ENCODE assay signal across 1 cellular context in genomic region chr6:129853996-129854711, GRCh38.
TF ChIP-seq lines count a peak whose summit lies in the region.

No MANE protein-coding gene starts in this region.

TF ChIP-seq in HEK293, 187 proteins besides CTCF, POLR2A, EP300 and RAD21 (continued from another document and continues in another):
- no peak for TF ChIP-seq BCL11B (tag by site-specific recombination; IDR thresholded peaks at IDR 0.05; ENCODE audit: low read depth)
- peak; percentile 55 for TF ChIP-seq ZNF366 (tag by site-specific recombination; conservative IDR thresholded peaks at IDR 0.05)
- TF ChIP-seq KLF17 (tag by site-specific recombination; IDR thresholded peaks at IDR 0.05), result no peak
- TF ChIP-seq, protein P1, sequence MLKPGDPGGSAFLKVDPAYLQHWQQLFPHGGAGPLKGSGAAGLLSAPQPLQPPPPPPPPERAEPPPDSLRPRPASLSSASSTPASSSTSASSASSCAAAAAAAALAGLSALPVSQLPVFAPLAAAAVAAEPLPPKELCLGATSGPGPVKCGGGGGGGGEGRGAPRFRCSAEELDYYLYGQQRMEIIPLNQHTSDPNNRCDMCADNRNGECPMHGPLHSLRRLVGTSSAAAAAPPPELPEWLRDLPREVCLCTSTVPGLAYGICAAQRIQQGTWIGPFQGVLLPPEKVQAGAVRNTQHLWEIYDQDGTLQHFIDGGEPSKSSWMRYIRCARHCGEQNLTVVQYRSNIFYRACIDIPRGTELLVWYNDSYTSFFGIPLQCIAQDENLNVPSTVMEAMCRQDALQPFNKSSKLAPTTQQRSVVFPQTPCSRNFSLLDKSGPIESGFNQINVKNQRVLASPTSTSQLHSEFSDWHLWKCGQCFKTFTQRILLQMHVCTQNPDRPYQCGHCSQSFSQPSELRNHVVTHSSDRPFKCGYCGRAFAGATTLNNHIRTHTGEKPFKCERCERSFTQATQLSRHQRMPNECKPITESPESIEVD (tag by site-specific recombination; IDR thresholded peaks at IDR 0.05), result peak; percentile 58; the same call in 1 of the 2 replicates
- TF ChIP-seq GLI4 (tag by site-specific recombination; IDR thresholded peaks at IDR 0.05), result no peak
- no peak for TF ChIP-seq HOXA7 (CRISPR knock-in tag; IDR thresholded peaks at IDR 0.05; ENCODE audit: borderline replicate concordance)
- no peak for TF ChIP-seq ZBTB8A (tag by site-specific recombination; IDR thresholded peaks at IDR 0.05)
- TF ChIP-seq ZNF169 (tag by site-specific recombination; IDR thresholded peaks at IDR 0.05), result no peak
- no peak for TF ChIP-seq ZNF830 (tag by site-specific recombination; IDR thresholded peaks at IDR 0.05; ENCODE audit: low read depth)
- TF ChIP-seq TCF7L2 (IDR thresholded peaks at IDR 0.05; ENCODE audit: borderline replicate concordance, low read depth, low read length), result no peak
- no peak for TF ChIP-seq ZNF354C (tag by site-specific recombination; IDR thresholded peaks at IDR 0.05; ENCODE audit: borderline replicate concordance, low read depth)
- TF ChIP-seq, protein P2, sequence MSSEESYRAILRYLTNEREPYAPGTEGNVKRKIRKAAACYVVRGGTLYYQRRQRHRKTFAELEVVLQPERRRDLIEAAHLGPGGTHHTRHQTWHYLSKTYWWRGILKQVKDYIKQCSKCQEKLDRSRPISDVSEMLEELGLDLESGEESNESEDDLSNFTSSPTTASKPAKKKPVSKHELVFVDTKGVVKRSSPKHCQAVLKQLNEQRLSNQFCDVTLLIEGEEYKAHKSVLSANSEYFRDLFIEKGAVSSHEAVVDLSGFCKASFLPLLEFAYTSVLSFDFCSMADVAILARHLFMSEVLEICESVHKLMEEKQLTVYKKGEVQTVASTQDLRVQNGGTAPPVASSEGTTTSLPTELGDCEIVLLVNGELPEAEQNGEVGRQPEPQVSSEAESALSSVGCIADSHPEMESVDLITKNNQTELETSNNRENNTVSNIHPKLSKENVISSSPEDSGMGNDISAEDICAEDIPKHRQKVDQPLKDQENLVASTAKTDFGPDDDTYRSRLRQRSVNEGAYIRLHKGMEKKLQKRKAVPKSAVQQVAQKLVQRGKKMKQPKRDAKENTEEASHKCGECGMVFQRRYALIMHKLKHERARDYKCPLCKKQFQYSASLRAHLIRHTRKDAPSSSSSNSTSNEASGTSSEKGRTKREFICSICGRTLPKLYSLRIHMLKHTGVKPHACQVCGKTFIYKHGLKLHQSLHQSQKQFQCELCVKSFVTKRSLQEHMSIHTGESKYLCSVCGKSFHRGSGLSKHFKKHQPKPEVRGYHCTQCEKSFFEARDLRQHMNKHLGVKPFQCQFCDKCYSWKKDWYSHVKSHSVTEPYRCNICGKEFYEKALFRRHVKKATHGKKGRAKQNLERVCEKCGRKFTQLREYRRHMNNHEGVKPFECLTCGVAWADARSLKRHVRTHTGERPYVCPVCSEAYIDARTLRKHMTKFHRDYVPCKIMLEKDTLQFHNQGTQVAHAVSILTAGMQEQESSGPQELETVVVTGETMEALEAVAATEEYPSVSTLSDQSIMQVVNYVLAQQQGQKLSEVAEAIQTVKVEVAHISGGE (tag by site-specific recombination; conservative IDR thresholded peaks at IDR 0.05; ENCODE audit: low read depth), result no peak
- TF ChIP-seq ZNF571 (tag by site-specific recombination; IDR thresholded peaks at IDR 0.05), result no peak
- TF ChIP-seq GFI1B (tag by site-specific recombination; IDR thresholded peaks at IDR 0.05), result no peak
- no peak for TF ChIP-seq ZNF23 (tag by site-specific recombination; IDR thresholded peaks at IDR 0.05; ENCODE audit: borderline replicate concordance)
- peak; percentile 51 for TF ChIP-seq OSR2 (tag by site-specific recombination; IDR thresholded peaks at IDR 0.05)
- TF ChIP-seq ZNF292 (tag by site-specific recombination; IDR thresholded peaks at IDR 0.05; ENCODE audit: borderline replicate concordance, low read depth), result no peak
- peak; percentile 23; the same call in 1 of the 2 replicates for TF ChIP-seq KLF8 (tag by site-specific recombination; IDR thresholded peaks at IDR 0.05)
- TF ChIP-seq ZNF561 (tag by site-specific recombination; IDR thresholded peaks at IDR 0.05; ENCODE audit: borderline replicate concordance), result no peak
- TF ChIP-seq ZNF768 (tag by site-specific recombination; IDR thresholded peaks at IDR 0.05), result no peak
- TF ChIP-seq ZNF140 (tag by site-specific recombination; IDR thresholded peaks at IDR 0.05), result no peak
- no peak for TF ChIP-seq ZBTB21 (tag by site-specific recombination; IDR thresholded peaks at IDR 0.05)
- TF ChIP-seq PRDM4 (tag by site-specific recombination; IDR thresholded peaks at IDR 0.05), result no peak
- 0 out of 2 replicates have a peak, but pooled peaks have one; percentile 26 for TF ChIP-seq OVOL3 (tag by site-specific recombination; IDR thresholded peaks at IDR 0.05)
- no peak for TF ChIP-seq ZBTB1 (tag by site-specific recombination; IDR thresholded peaks at IDR 0.05)
- TF ChIP-seq ZNF585B (tag by site-specific recombination; IDR thresholded peaks at IDR 0.05), result no peak
- no peak for TF ChIP-seq ZNF341 (tag by site-specific recombination; IDR thresholded peaks at IDR 0.05; ENCODE audit: low read depth)
- TF ChIP-seq MZF1 (tag by site-specific recombination; IDR thresholded peaks at IDR 0.05; ENCODE audit: borderline replicate concordance), result no peak
- no peak for TF ChIP-seq SETDB1 (IDR thresholded peaks at IDR 0.05; ENCODE audit: insufficient read length, low read length)
- TF ChIP-seq, protein P3, sequence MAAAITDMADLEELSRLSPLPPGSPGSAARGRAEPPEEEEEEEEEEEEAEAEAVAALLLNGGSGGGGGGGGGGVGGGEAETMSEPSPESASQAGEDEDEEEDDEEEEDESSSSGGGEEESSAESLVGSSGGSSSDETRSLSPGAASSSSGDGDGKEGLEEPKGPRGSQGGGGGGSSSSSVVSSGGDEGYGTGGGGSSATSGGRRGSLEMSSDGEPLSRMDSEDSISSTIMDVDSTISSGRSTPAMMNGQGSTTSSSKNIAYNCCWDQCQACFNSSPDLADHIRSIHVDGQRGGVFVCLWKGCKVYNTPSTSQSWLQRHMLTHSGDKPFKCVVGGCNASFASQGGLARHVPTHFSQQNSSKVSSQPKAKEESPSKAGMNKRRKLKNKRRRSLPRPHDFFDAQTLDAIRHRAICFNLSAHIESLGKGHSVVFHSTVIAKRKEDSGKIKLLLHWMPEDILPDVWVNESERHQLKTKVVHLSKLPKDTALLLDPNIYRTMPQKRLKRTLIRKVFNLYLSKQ (tag by site-specific recombination; IDR thresholded peaks at IDR 0.05; ENCODE audit: borderline replicate concordance), result no peak
- no peak for TF ChIP-seq ZIC2 (tag by site-specific recombination; IDR thresholded peaks at IDR 0.05)
- TF ChIP-seq ZNF112 (tag by site-specific recombination; IDR thresholded peaks at IDR 0.05), result no peak
- TF ChIP-seq ZSCAN18 (tag by site-specific recombination; IDR thresholded peaks at IDR 0.05), result no peak
- TF ChIP-seq ZNF202 (tag by site-specific recombination; IDR thresholded peaks at IDR 0.05; ENCODE audit: borderline replicate concordance), result no peak
- TF ChIP-seq KLF9 (tag by site-specific recombination; IDR thresholded peaks at IDR 0.05; ENCODE audit: low read depth), result no peak
- TF ChIP-seq ZNF174 (tag by site-specific recombination; IDR thresholded peaks at IDR 0.05), result 0 out of 2 replicates have a peak, but pooled peaks have one; percentile 68
- TF ChIP-seq, protein P4, sequence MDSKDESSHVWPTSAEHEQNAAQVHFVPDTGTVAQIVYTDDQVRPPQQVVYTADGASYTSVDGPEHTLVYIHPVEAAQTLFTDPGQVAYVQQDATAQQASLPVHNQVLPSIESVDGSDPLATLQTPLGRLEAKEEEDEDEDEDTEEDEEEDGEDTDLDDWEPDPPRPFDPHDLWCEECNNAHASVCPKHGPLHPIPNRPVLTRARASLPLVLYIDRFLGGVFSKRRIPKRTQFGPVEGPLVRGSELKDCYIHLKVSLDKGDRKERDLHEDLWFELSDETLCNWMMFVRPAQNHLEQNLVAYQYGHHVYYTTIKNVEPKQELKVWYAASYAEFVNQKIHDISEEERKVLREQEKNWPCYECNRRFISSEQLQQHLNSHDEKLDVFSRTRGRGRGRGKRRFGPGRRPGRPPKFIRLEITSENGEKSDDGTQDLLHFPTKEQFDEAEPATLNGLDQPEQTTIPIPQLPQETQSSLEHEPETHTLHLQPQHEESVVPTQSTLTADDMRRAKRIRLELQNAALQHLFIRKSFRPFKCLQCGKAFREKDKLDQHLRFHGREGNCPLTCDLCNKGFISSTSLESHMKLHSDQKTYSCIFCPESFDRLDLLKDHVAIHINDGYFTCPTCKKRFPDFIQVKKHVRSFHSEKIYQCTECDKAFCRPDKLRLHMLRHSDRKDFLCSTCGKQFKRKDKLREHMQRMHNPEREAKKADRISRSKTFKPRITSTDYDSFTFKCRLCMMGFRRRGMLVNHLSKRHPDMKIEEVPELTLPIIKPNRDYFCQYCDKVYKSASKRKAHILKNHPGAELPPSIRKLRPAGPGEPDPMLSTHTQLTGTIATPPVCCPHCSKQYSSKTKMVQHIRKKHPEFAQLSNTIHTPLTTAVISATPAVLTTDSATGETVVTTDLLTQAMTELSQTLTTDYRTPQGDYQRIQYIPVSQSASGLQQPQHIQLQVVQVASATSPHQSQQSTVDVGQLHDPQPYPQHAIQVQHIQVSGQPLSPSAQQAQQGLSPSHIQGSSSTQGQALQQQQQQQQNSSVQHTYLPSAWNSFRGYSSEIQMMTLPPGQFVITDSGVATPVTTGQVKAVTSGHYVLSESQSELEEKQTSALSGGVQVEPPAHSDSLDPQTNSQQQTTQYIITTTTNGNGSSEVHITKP (tag by site-specific recombination; IDR thresholded peaks at IDR 0.05), result 0 out of 2 replicates have a peak, but pooled peaks have one; percentile 12
- no peak for TF ChIP-seq ZNF707 (tag by site-specific recombination; IDR thresholded peaks at IDR 0.05)
- TF ChIP-seq ZNF777 (tag by site-specific recombination; IDR thresholded peaks at IDR 0.05; ENCODE audit: borderline replicate concordance), result no peak
- TF ChIP-seq ZNF544 (tag by site-specific recombination; IDR thresholded peaks at IDR 0.05), result no peak
- TF ChIP-seq RBAK (tag by site-specific recombination; IDR thresholded peaks at IDR 0.05), result no peak
- no peak for TF ChIP-seq KLF10 (tag by site-specific recombination; IDR thresholded peaks at IDR 0.05)
- TF ChIP-seq ZNF175 (tag by site-specific recombination; IDR thresholded peaks at IDR 0.05), result no peak
- TF ChIP-seq SP7 (tag by site-specific recombination; IDR thresholded peaks at IDR 0.05), result peak; percentile 61
- TF ChIP-seq REPIN1 (tag by site-specific recombination; IDR thresholded peaks at IDR 0.05; ENCODE audit: low read depth), result no peak
- TF ChIP-seq ZNF639 (tag by site-specific recombination; IDR thresholded peaks at IDR 0.05), result 0 out of 2 replicates have a peak, but pooled peaks have one; percentile 38
- no peak for TF ChIP-seq PBX3 (CRISPR knock-in tag; IDR thresholded peaks at IDR 0.05)
- TF ChIP-seq ZBTB17 (tag by site-specific recombination; IDR thresholded peaks at IDR 0.05), result no peak
- no peak for TF ChIP-seq ZNF335 (tag by site-specific recombination; conservative IDR thresholded peaks at IDR 0.05)
- TF ChIP-seq ZNF311 (tag by site-specific recombination; IDR thresholded peaks at IDR 0.05; ENCODE audit: borderline replicate concordance), result no peak
- no peak for TF ChIP-seq ZNF549 (tag by site-specific recombination; IDR thresholded peaks at IDR 0.05)
